14 cellular contexts compared by ENCODE assay signal in the genomic region with DNA sequence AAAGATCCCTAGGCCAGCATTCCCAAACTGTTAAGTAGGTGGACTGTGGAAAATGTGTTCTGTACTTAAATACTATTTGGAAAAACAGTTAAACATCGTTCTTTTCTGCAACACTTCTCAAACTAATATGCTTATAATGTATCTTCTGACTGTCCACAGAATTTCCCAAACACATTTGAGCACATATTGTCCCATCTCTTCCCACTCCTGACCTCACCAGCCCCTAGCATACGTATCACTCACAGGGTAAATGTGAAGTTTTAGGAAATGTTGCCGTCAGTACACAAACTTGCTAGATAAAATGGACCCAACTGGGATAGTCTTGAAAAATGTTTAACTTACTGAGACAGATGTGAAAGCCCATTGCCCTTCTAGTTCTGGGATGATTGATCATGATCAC. TPM values are rescaled to one million over a fixed set of nuclear protein-coding genes. Genes with fewer than 3 reads are reported as not detected.
DNase-seq lines count a peak whose midpoint lies in the region; ATAC-seq and TF ChIP-seq lines count a peak whose summit lies in the region.
"Had no signal": no experiment of that assay in that cellular context is flagged by ENCODE, and none has a peak within 500 bp of the region (broad histone marks: within the 10 kb centered on the region; RNA-seq: fewer than 3 reads in every experiment).

No MANE protein-coding gene starts in this region.

- no peak for TF ChIP-seq CTCF in endodermal cell (conservative IDR thresholded peaks at IDR 0.05)

- H3K4me1 ChIP-seq in CD4-positive, CD25-positive, alpha-beta regulatory T cell (ENCODE audit: control insufficient read depth, insufficient read depth, low read length, poor library complexity, severe bottlenecking): peaks cover 6% of the 10 kb centered on the region
- H3K4me1 ChIP-seq in HUES48 (ENCODE audit: control insufficient read depth, insufficient read depth, low read length) (peaks cover 30% of the 10 kb centered on the region), endodermal cell (ENCODE audit: control insufficient read depth, insufficient read depth, low read length) (no peaks in the 10 kb centered on the region), rectal smooth muscle tissue (ENCODE audit: control insufficient read depth, insufficient read depth, low read length) (peaks cover 5% of the 10 kb centered on the region)

- no peak for DNase-seq in CD4-positive, CD25-positive, alpha-beta regulatory T cell
- DNase-seq in endodermal cell (no peak), Kasumi-1 (lab: John Stamatoyannopoulos, UW) (no peak), NCI-H82 treated with DMSO at 0.1 percent for 48 hours (lab: John Stamatoyannopoulos, UW; ENCODE audit: unreplicated experiment) (no peak)
- DNase-seq in effector CD4-positive, alpha-beta T cell: no peak
- DNase-seq: AML-193, DMS79, GOT3, NCI-H1436, NCI-H2029 treated with DMSO at 0.1 percent for 48 hours, NCI-H510A treated with DMSO at 0.1 percent for 48 hours, RPMI8226 had no signal

- H3K36me3 Mint-ChIP-seq in CD4-positive, CD25-positive, alpha-beta regulatory T cell: peaks cover 13% of the 10 kb centered on the region
- H3K36me3 Mint-ChIP-seq in endodermal cell (ENCODE audit: low read depth): peaks cover 14% of the 10 kb centered on the region

- H3K27me3 ChIP-seq in CD4-positive, CD25-positive, alpha-beta regulatory T cell (ENCODE audit: control insufficient read depth, insufficient read depth, low read length): no peaks in the 10 kb centered on the region
- no peaks in the 10 kb centered on the region for H3K27me3 ChIP-seq in HUES48 (ENCODE audit: control insufficient read depth, insufficient read depth, low read length)
- H3K27me3 ChIP-seq in endodermal cell (ENCODE audit: control insufficient read depth, insufficient read depth, low read length, poor library complexity, severe bottlenecking): no peaks in the 10 kb centered on the region
- no peaks in the 10 kb centered on the region for H3K27me3 ChIP-seq in rectal smooth muscle tissue (ENCODE audit: control insufficient read depth, insufficient read depth, low read length)

- ATAC-seq in CD4-positive, CD25-positive, alpha-beta regulatory T cell (ENCODE audit: low read depth in 2 of 2): no peak

- H3K27me3 Mint-ChIP-seq in CD4-positive, CD25-positive, alpha-beta regulatory T cell: no peaks in the 10 kb centered on the region
- H3K27me3 Mint-ChIP-seq in endodermal cell (ENCODE audit: insufficient read depth): no peaks in the 10 kb centered on the region

- no peak overlapping the region for H3K4me3 ChIP-seq in CD4-positive, CD25-positive, alpha-beta regulatory T cell (ENCODE audit: low read depth, low read length)
- H3K4me3 ChIP-seq in HUES48 (ENCODE audit: low read depth, low read length): no peak overlapping the region
- H3K4me3 ChIP-seq in endodermal cell (ENCODE audit: low read length): no peak overlapping the region
- H3K4me3 ChIP-seq in rectal smooth muscle tissue (ENCODE audit: low read length): no peak overlapping the region

- H3K27ac ChIP-seq in CD4-positive, CD25-positive, alpha-beta regulatory T cell (ENCODE audit: insufficient read depth, low read length, poor library complexity, severe bottlenecking): no peak overlapping the region
- H3K27ac ChIP-seq in HUES48 (ENCODE audit: low read depth, low read length) (peak overlapping the region; percentile 3), endodermal cell (ENCODE audit: low read depth, low read length) (no peak overlapping the region), rectal smooth muscle tissue (ENCODE audit: low read depth, low read length) (peak overlapping the region; percentile 24)

- peaks cover 33 to 87% (median 67%) of the 10 kb centered on the region in 4 donors for H3K4me1 Mint-ChIP-seq in CD4-positive, CD25-positive, alpha-beta regulatory T cell
- peaks cover 38% of the 10 kb centered on the region for H3K4me1 Mint-ChIP-seq in endodermal cell

- H3K9ac ChIP-seq in HUES48 (ENCODE audit: low read depth, low read length): no peak overlapping the region
- no peak overlapping the region for H3K9ac ChIP-seq in endodermal cell (ENCODE audit: extremely low read depth, low read length, poor library complexity, severe bottlenecking)
- H3K9ac ChIP-seq in rectal smooth muscle tissue (ENCODE audit: low read length): no peak overlapping the region

- WGBS in endodermal cell (ENCODE audit: insufficient coverage in 1 of 2, insufficient read length in 1 of 2), 2 experiments: 93 to 100% methylated on average over 2 to 3 of the region's 3 CpGs

- no peaks in the 10 kb centered on the region for H3K9me3 Mint-ChIP-seq in CD4-positive, CD25-positive, alpha-beta regulatory T cell
- H3K9me3 Mint-ChIP-seq in endodermal cell: no peaks in the 10 kb centered on the region

- peak overlapping the region in 2 of 3 donors; percentile 6 to 60 for H3K27ac Mint-ChIP-seq in CD4-positive, CD25-positive, alpha-beta regulatory T cell
- peak overlapping the region; percentile 7 for H3K27ac Mint-ChIP-seq in endodermal cell

- H3K9me3 ChIP-seq in CD4-positive, CD25-positive, alpha-beta regulatory T cell (ENCODE audit: control insufficient read depth in 2 of 2, low read length in 2 of 2): no peaks in the 10 kb centered on the region
- H3K9me3 ChIP-seq in HUES48 (ENCODE audit: control insufficient read depth, insufficient read depth, low read length): no peaks in the 10 kb centered on the region
- H3K9me3 ChIP-seq in endodermal cell (ENCODE audit: control insufficient read depth, low read length): no peaks in the 10 kb centered on the region

- peaks cover 2% of the 10 kb centered on the region for H3K36me3 ChIP-seq in CD4-positive, CD25-positive, alpha-beta regulatory T cell (ENCODE audit: control insufficient read depth, insufficient read depth, low read length)
- H3K36me3 ChIP-seq in HUES48 (ENCODE audit: control insufficient read depth, insufficient read depth, low read length): peaks cover 4% of the 10 kb centered on the region
- no peaks in the 10 kb centered on the region for H3K36me3 ChIP-seq in endodermal cell (ENCODE audit: control insufficient read depth, insufficient read depth, low read length)
- no peaks in the 10 kb centered on the region for H3K36me3 ChIP-seq in rectal smooth muscle tissue (ENCODE audit: control insufficient read depth, insufficient read depth, low read length)

- no peak overlapping the region for H3K4me3 Mint-ChIP-seq in CD4-positive, CD25-positive, alpha-beta regulatory T cell
- no peak overlapping the region for H3K4me3 Mint-ChIP-seq in endodermal cell

RNA-seq across cellular contexts. Expression of a gene that starts 27.7 kb away (rescaled TPM):
- total RNA-seq in CD4-positive, CD25-positive, alpha-beta regulatory T cell: 73.4 TPM
- polyA plus RNA-seq in CD4-positive, CD25-positive, alpha-beta regulatory T cell: 10 to 100 TPM in 3 of 4 donors, 1 to 10 TPM in 1; 9.2 to 15.1 (median 12.2) TPM
- total RNA-seq in endodermal cell: 10 to 100 TPM; 54.0 to 58.1 TPM
- 34.2 TPM for polyA plus RNA-seq in endodermal cell (2013, experiment 1 of 2)
- 35.0 TPM for polyA plus RNA-seq in endodermal cell (2013, experiment 2 of 2)

Comparison
In these comparisons a context has a peak if more than half of its experiments do, and no peak if none do; other contexts are left out.
1. H3K27ac ChIP-seq: peak in HUES48 (single experiment) and rectal smooth muscle tissue (single experiment); none in CD4-positive, CD25-positive, alpha-beta regulatory T cell (single experiment) and endodermal cell (single experiment).